Comparison of ENCODE assay signal across 23 cellular contexts in genomic region chr1:184218436-184218835, GRCh38.
A peak's percentile ranks its signal among the peaks of the same experiment; 100 is the strongest.
DNase-seq lines count a peak whose midpoint lies in the region; ATAC-seq, FAIRE-seq and TF ChIP-seq lines count a peak whose summit lies in the region.
"Had no signal": no experiment of that assay in that cellular context is flagged by ENCODE, and none has a peak within 500 bp of the region (broad histone marks: within the 10 kb centered on the region; RNA-seq: fewer than 3 reads in every experiment).

No MANE protein-coding gene starts in this region.

- POLR2A ChIA-PET in H1 (lab: Charles Lee; ENCODE audit: partially characterized antibody): no interaction called here

- ATAC-seq in GM18511 (IDR thresholded peaks at IDR 0.05; ENCODE audit: unreplicated experiment) (no peak), HG03025 (IDR thresholded peaks at IDR 0.05; ENCODE audit: low FRiP score, unreplicated experiment) (no peak)
- ATAC-seq: Panc1, SK-N-SH treated with all-trans-retinoic acid at 6 μM for 48 hours had no signal

- no peaks in the 10 kb centered on the region for H3K79me2 ChIP-seq in H1 (ENCODE audit: control insufficient read depth in 1 of 2, insufficient read depth in 2 of 2, low read length in 2 of 2)

- no peak overlapping the region for H2BK120ac ChIP-seq in H1 (replicated peaks; ENCODE audit: low read depth, low read length)
- H2BK120ac ChIP-seq in neuronal stem cell (ENCODE audit: low read depth, low read length): no peak overlapping the region

- no peak for TF ChIP-seq POLR2A in H1 (IDR thresholded peaks at IDR 0.05; ENCODE audit: control extremely low read depth in 1 of 2, low read depth in 2 of 2, low read length in 2 of 2)
- no peak for TF ChIP-seq POLR2A in esophagus squamous epithelium (IDR thresholded peaks at IDR 0.05)

- no peak for TF ChIP-seq RAD21 in H1 (IDR thresholded peaks at IDR 0.05 in 1 of 2, conservative IDR thresholded peaks at IDR 0.05 in 1 of 2; ENCODE audit: low read depth in 2 of 2, low read length in 2 of 2)

- H4K5ac ChIP-seq in H1 (ENCODE audit: insufficient read length, low read depth, low read length): no peak overlapping the region

- H3K4me1 ChIP-seq in H1 (replicated peaks in 1 of 4; ENCODE audit: control insufficient read depth in 3 of 4, insufficient read depth in 4 of 4, low read length in 3 of 4): no peaks in the 10 kb centered on the region
- H3K4me1 ChIP-seq in neuronal stem cell (ENCODE audit: control insufficient read depth in 2 of 2, insufficient read depth in 1 of 2, low read depth in 1 of 2, low read length in 2 of 2): peaks cover 0 to 8% of the 10 kb centered on the region in 2 donors
- H3K4me1 ChIP-seq in esophagus squamous epithelium: peaks cover 0 to 5% (median 0%) of the 10 kb centered on the region in 3 donors

- no peaks in the 10 kb centered on the region for H3K9me3 Mint-ChIP-seq in HFFc6
- H3K9me3 Mint-ChIP-seq: CD4-positive, CD25-positive, alpha-beta regulatory T cell had no signal

- no peak overlapping the region for H3K4me3 Mint-ChIP-seq in HFFc6
- H3K4me3 Mint-ChIP-seq: CD4-positive, CD25-positive, alpha-beta regulatory T cell had no signal

- no peaks in the 10 kb centered on the region for H3K79me1 ChIP-seq in H1 (ENCODE audit: low read depth, low read length)
- no peaks in the 10 kb centered on the region for H3K79me1 ChIP-seq in neuronal stem cell (ENCODE audit: low read depth, low read length)

- no peaks in the 10 kb centered on the region for H3K36me3 ChIP-seq in H1 (ENCODE audit: control insufficient read depth in 2 of 4, insufficient read depth in 4 of 4, low read length in 3 of 4)
- no peaks in the 10 kb centered on the region for H3K36me3 ChIP-seq in neuronal stem cell (replicated peaks in 1 of 2; ENCODE audit: control insufficient read depth in 2 of 2, insufficient read depth in 2 of 2, low read length in 2 of 2)
- no peaks in the 10 kb centered on the region for H3K36me3 ChIP-seq in esophagus squamous epithelium
- H3K36me3 ChIP-seq: BE2C, MG63 had no signal

- H3K9me3 ChIP-seq in H1 (ENCODE audit: insufficient read depth in 2 of 2, low read depth in 1 of 2, low read length in 1 of 2): no peaks in the 10 kb centered on the region
- H3K9me3 ChIP-seq in neuronal stem cell (replicated peaks in 1 of 2; ENCODE audit: control insufficient read depth in 2 of 2, insufficient read depth in 1 of 2, low read depth in 1 of 2, low read length in 2 of 2): no peaks in the 10 kb centered on the region
- no peaks in the 10 kb centered on the region for H3K9me3 ChIP-seq in esophagus squamous epithelium
- H3K9me3 ChIP-seq: BE2C, MG63 had no signal

- no peak overlapping the region for H4K91ac ChIP-seq in H1 (replicated peaks; ENCODE audit: insufficient read length, low read length)
- H4K91ac ChIP-seq in neuronal stem cell (ENCODE audit: low read depth, low read length, poor library complexity): no peak overlapping the region

- H3K4ac ChIP-seq in H1 (replicated peaks; ENCODE audit: insufficient read length, low read depth, low read length): no peak overlapping the region
- no peak overlapping the region for H3K4ac ChIP-seq in neuronal stem cell (ENCODE audit: low read length)

- H3K23ac ChIP-seq in H1 (ENCODE audit: insufficient read length) (no peak overlapping the region), neuronal stem cell (ENCODE audit: low read depth, low read length, poor library complexity) (no peak overlapping the region)

- H2BK12ac ChIP-seq in H1 (ENCODE audit: low read depth, low read length) (no peak overlapping the region), neuronal stem cell (ENCODE audit: low read length) (no peak overlapping the region)

- H3K4me1 Mint-ChIP-seq in HFFc6 (ENCODE audit: low read depth): peaks cover 28% of the 10 kb centered on the region

- H3K27ac Mint-ChIP-seq in HFFc6: no peak overlapping the region
- H3K27ac Mint-ChIP-seq: CD4-positive, CD25-positive, alpha-beta regulatory T cell had no signal

- no peaks in the 10 kb centered on the region for H4K20me1 ChIP-seq in H1 (replicated peaks in 1 of 2; ENCODE audit: control insufficient read depth in 1 of 2, insufficient read depth in 2 of 2, low read length in 2 of 2)

- DNase-seq in Ammon's horn (ENCODE audit: low spot score) (peak; percentile 36), NCI-H69 (lab: John Stamatoyannopoulos, UW) (peak; percentile 67), H1 (ENCODE audit: low read depth in 1 of 2, low spot score in 2 of 2) (no peak), neuronal stem cell (ENCODE audit: low spot score) (no peak), esophagus squamous epithelium (lab: John Stamatoyannopoulos, UW) (no peak), HFFc6 (no peak)
- DNase-seq: BE2C; CD4-positive, CD25-positive, alpha-beta regulatory T cell; Kasumi-1; MG63; NCI-H1048; NCI-H1417 treated with DMSO at 0.1 percent for 48 hours; NCI-H187; NCI-H2107; NCI-H510A; NCI-H774; NK-92 treated with Interleukin-12 subunit alpha and Interleukin-12 subunit beta, amount 100 ng/mL, for 24 hours had no signal

- TF ChIP-seq CTCF in H1 (IDR thresholded peaks at IDR 0.05; ENCODE audit: control extremely low read depth in 1 of 3, insufficient read depth in 1 of 3, low read depth in 1 of 3, low read length in 3 of 3): no peak
- no peak for TF ChIP-seq CTCF in esophagus squamous epithelium (IDR thresholded peaks at IDR 0.05)
- no peak for TF ChIP-seq CTCF in HFFc6 (IDR thresholded peaks at IDR 0.05)

- H3K9ac ChIP-seq in H1 (replicated peaks in 1 of 4; ENCODE audit: extremely low read depth in 1 of 4, low read depth in 3 of 4, low read length in 3 of 4) (no peak overlapping the region), neuronal stem cell (ENCODE audit: low read depth, low read length, poor library complexity) (no peak overlapping the region)

- 80% methylated on average over 3 of the region's 3 CpGs; no CpG with 5 or more reads in 1 of the 2 experiments for WGBS in H1 (ENCODE audit: extremely low coverage in 1 of 2, insufficient coverage in 1 of 2, insufficient read length in 1 of 2, insufficient replicate concordance in 2 of 2, low coverage in 1 of 2, low lambda C conversion rate in 2 of 2, missing lambda C conversion rate in 1 of 2), 2 experiments
- no CpG with 5 or more reads among the region's 3 CpGs for WGBS in neuronal stem cell (ENCODE audit: extremely low coverage in 2 of 2, insufficient read length in 2 of 2, insufficient replicate concordance in 1 of 2), 2 donors
- WGBS in esophagus squamous epithelium, 2 donors: 59 to 63% methylated on average over 3 of the region's 3 CpGs

- H2BK15ac ChIP-seq in H1 (ENCODE audit: low read length) (no peak overlapping the region), neuronal stem cell (ENCODE audit: low read length) (no peak overlapping the region)

- H3K27me3 ChIP-seq in H1 (replicated peaks in 1 of 4; ENCODE audit: control insufficient read depth in 3 of 4, extremely low read depth in 1 of 4, insufficient read depth in 3 of 4, low read length in 3 of 4) (peaks cover 0 to 1% (median 0%) of the 10 kb centered on the region in 4 experiments; a peak in 4 of 7 replicates), neuronal stem cell (ENCODE audit: control insufficient read depth in 3 of 3, insufficient read depth in 3 of 3, low read depth in 1 of 3, low read length in 3 of 3) (no peaks in the 10 kb centered on the region), esophagus squamous epithelium (no peaks in the 10 kb centered on the region)
- H3K27me3 ChIP-seq: BE2C, MG63 had no signal

- intact Hi-C loops in esophagus squamous epithelium (cut with DNase I): no loop called here

- H3K14ac ChIP-seq in H1 (ENCODE audit: insufficient read length) (no peak overlapping the region), neuronal stem cell (ENCODE audit: low read length) (no peak overlapping the region)

- no peak overlapping the region for H2AK5ac ChIP-seq in H1 (ENCODE audit: low read depth, low read length)
- H2AK5ac ChIP-seq in neuronal stem cell (ENCODE audit: low read depth, low read length): no peak overlapping the region

- CTCF ChIA-PET in H1 (lab: Charles Lee; ENCODE audit: partially characterized antibody): no interaction called here

- no peaks in the 10 kb centered on the region for H3K27me3 Mint-ChIP-seq in HFFc6 (ENCODE audit: insufficient read depth)

- H3K4me3 ChIP-seq in H1 (ENCODE audit: extremely low read depth in 1 of 4, insufficient read depth in 2 of 4, low read depth in 3 of 4, low read length in 4 of 4) (no peak overlapping the region), neuronal stem cell (ENCODE audit: low read length in 2 of 2) (no peak overlapping the region), esophagus squamous epithelium (no peak overlapping the region)
- H3K4me3 ChIP-seq: MG63 had no signal

- H2BK5ac ChIP-seq in H1 (ENCODE audit: low read depth, low read length): no peak overlapping the region
- no peak overlapping the region for H2BK5ac ChIP-seq in neuronal stem cell (ENCODE audit: low read length)

- no peak overlapping the region for H3K56ac ChIP-seq in H1 (replicated peaks; ENCODE audit: insufficient read length, low read depth, low read length)

- no peaks in the 10 kb centered on the region for H3K23me2 ChIP-seq in H1 (ENCODE audit: low read depth, low read length)

- no peak overlapping the region for H3K4me2 ChIP-seq in H1 (ENCODE audit: insufficient read depth in 1 of 2, low read depth in 2 of 2, low read length in 2 of 2)
- no peak overlapping the region for H3K4me2 ChIP-seq in neuronal stem cell (ENCODE audit: insufficient read depth, low read length, poor library complexity, severe bottlenecking)

- no peak overlapping the region for H3K18ac ChIP-seq in H1 (ENCODE audit: extremely low read depth, low read length)
- no peak overlapping the region for H3K18ac ChIP-seq in neuronal stem cell (ENCODE audit: low read length)

- H3K36me3 Mint-ChIP-seq in HFFc6 (ENCODE audit: low read depth): no peaks in the 10 kb centered on the region
- H3K36me3 Mint-ChIP-seq: CD4-positive, CD25-positive, alpha-beta regulatory T cell had no signal

- TF ChIP-seq EP300 in H1 (IDR thresholded peaks at IDR 0.05; ENCODE audit: borderline replicate concordance in 1 of 2, low read depth in 2 of 2, low read length in 2 of 2): no peak

- no peak for FAIRE-seq in H1 (lab: Jason Lieb, UNC)
- FAIRE-seq: A204.1, H54 had no signal

- H4K8ac ChIP-seq in H1 (ENCODE audit: extremely low read depth, insufficient read depth, low read length) (no peak overlapping the region), neuronal stem cell (ENCODE audit: low read depth, low read length) (no peak overlapping the region)

- H2AFZ ChIP-seq in H1 (ENCODE audit: low read length) (0 out of 2 replicates have a peak overlapping the region, but pooled peaks have one; percentile 19), neuronal stem cell (ENCODE audit: low read length) (no peak overlapping the region)

- H2BK20ac ChIP-seq in H1 (ENCODE audit: low read length): no peak overlapping the region

- H3K27ac ChIP-seq in H1 (ENCODE audit: low read depth, low read length) (no peak overlapping the region), neuronal stem cell (replicated peaks; ENCODE audit: low read length) (peak overlapping the region; percentile 62), esophagus squamous epithelium (no peak overlapping the region)

TF ChIP-seq in H1, 55 proteins besides CTCF, POLR2A, EP300 and RAD21 (continues in another document):
- TF ChIP-seq TEAD4 (IDR thresholded peaks at IDR 0.05; ENCODE audit: low read depth, low read length): no peak
- TF ChIP-seq NANOG (IDR thresholded peaks at IDR 0.05; ENCODE audit: insufficient read depth, low read depth, low read length, poor library complexity, severe bottlenecking): no peak
- no peak for TF ChIP-seq SIRT6 (IDR thresholded peaks at IDR 0.05; ENCODE audit: low read length)
- no peak for TF ChIP-seq JUN (IDR thresholded peaks at IDR 0.05; ENCODE audit: low read depth, low read length)

Comparison
In these comparisons a context has a peak if more than half of its experiments do, and no peak if none do; other contexts are left out.
1. DNase-seq: peak in Ammon's horn (single experiment) and NCI-H69 (single experiment); none in H1 (0 of 2), neuronal stem cell (single experiment), esophagus squamous epithelium (single experiment) and HFFc6 (single experiment).